34 cellular contexts compared by ENCODE assay signal in the genomic region with DNA sequence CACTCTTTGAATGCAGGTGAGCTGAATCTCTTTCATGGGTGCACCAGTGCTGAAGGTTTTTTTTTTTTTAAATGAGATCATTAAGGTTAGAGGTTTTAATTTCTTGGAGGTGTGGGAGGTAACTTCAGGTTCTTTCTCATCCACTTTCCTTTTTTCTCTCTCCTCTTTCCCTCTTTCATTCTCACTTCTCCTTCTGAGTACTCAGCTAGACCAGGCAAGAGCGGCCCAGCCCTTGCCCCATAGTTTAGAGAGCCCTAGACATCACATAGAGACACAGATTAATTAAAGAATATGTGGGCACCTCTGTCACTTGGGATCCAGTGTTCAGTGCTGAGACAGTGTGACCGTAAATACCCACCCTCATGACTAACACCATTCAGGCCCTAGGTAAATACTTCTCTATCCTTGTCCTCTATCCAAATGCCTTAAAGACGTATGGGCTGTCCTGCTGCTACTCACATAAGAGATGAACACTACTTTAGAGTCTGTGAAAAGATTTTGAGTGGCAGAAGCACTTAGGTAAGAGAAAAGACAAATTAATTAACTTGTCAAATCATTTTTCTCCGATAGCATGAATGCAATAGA.
"Had no signal": no experiment of that assay in that cellular context is flagged by ENCODE, and none has a peak within 500 bp of the region (broad histone marks: within the 10 kb centered on the region; RNA-seq: fewer than 3 reads in every experiment).

No MANE protein-coding gene starts in this region.

- H3K36me3 ChIP-seq: brain microvascular endothelial cell, Peyer's patch, SJSA1 had no signal

- H3K27me3 Mint-ChIP-seq: activated B cell treated with CpG ODN at 0.5 μM for 24 hours; activated CD4-positive, alpha-beta memory T cell treated with anti-CD3 and anti-CD28 coated beads for 36 hours; activated naive CD8-positive, alpha-beta T cell treated with anti-CD3 and anti-CD28 coated beads for 36 hours had no signal

- H3K9me3 Mint-ChIP-seq: activated naive CD8-positive, alpha-beta T cell treated with anti-CD3 and anti-CD28 coated beads for 36 hours; T-helper 2 cell treated with Interferon-gamma antibody and Interleukin-4, amounts not matched to agents 5 μg/mL and 100 μg/mL, for 36 hours had no signal

- H3K9ac ChIP-seq: SK-N-SH had no signal

- H3K4me1 ChIP-seq: SJSA1 had no signal

- H3K27ac ChIP-seq: brain microvascular endothelial cell, Peyer's patch, SJSA1 had no signal

- H3K4me3 ChIP-seq: K562, Peyer's patch, SJSA1 had no signal

- H3K4me2 ChIP-seq: SK-N-SH had no signal

- ATAC-seq: activated T-cell treated with anti-CD3 and anti-CD28 coated beads, Interleukin-2, amount 50 U/mL, for 4 hours; K562 had no signal

- H3K4me3 Mint-ChIP-seq: activated B cell treated with CpG ODN at 0.5 μM for 24 hours; activated CD4-positive, alpha-beta memory T cell treated with anti-CD3 and anti-CD28 coated beads for 36 hours; activated naive CD8-positive, alpha-beta T cell treated with anti-CD3 and anti-CD28 coated beads for 36 hours; activated T-cell treated with anti-CD3 and anti-CD28 coated beads, Interleukin-2, amount 50 U/mL, for 4 hours; T-helper 1 cell treated with Interleukin-12 subunit alpha and Interleukin-12 subunit beta and Interleukin-4 antibody, amounts not matched to agents 30 μg/mL and 1 μg/mL, for 36 hours; T-helper 2 cell treated with Interferon-gamma antibody and Interleukin-4, amounts not matched to agents 5 μg/mL and 100 μg/mL, for 36 hours had no signal

- H3K27ac Mint-ChIP-seq: activated B cell treated with CpG ODN at 0.5 μM for 24 hours; activated CD4-positive, alpha-beta memory T cell treated with anti-CD3 and anti-CD28 coated beads for 36 hours; activated naive CD8-positive, alpha-beta T cell treated with anti-CD3 and anti-CD28 coated beads for 36 hours; T-helper 1 cell treated with Interleukin-12 subunit alpha and Interleukin-12 subunit beta and Interleukin-4 antibody, amounts not matched to agents 30 μg/mL and 1 μg/mL, for 36 hours; T-helper 2 cell treated with Interferon-gamma antibody and Interleukin-4, amounts not matched to agents 5 μg/mL and 100 μg/mL, for 36 hours had no signal

- H3K27me3 ChIP-seq: brain microvascular endothelial cell, Peyer's patch, SJSA1 had no signal

- H3K36me3 Mint-ChIP-seq: activated CD4-positive, alpha-beta memory T cell treated with anti-CD3 and anti-CD28 coated beads for 36 hours; activated naive CD8-positive, alpha-beta T cell treated with anti-CD3 and anti-CD28 coated beads for 36 hours had no signal

- DNase-seq: activated B cell treated with CpG ODN at 0.5 μM for 24 hours; activated CD4-positive, alpha-beta memory T cell treated with anti-CD3 and anti-CD28 coated beads for 36 hours; activated CD4-positive, alpha-beta T cell treated with anti-CD3 and anti-CD28 coated beads for 4 hours; activated CD4-positive, alpha-beta T cell treated with anti-CD3 and anti-CD28 coated beads, Interleukin-2, amount 50 U/mL, for 1 hour; activated CD4-positive, CD25-positive, alpha-beta regulatory T cell treated with anti-CD3 and anti-CD28 coated beads, Interleukin-2, amount 50 U/mL, for 72 hours; activated CD8-positive, alpha-beta memory T cell treated with anti-CD3 and anti-CD28 coated beads, Interleukin-2, amount 50 U/mL, for 4 hours; activated effector memory CD4-positive, alpha-beta T cell treated with anti-CD3 and anti-CD28 coated beads, Interleukin-2, amount 50 U/mL, for 16 hours; activated naive CD4-positive, alpha-beta T cell; activated naive CD4-positive, alpha-beta T cell treated with anti-CD3 and anti-CD28 coated beads, Interleukin-2, amount 50 U/mL, for 16 hours; activated naive CD8-positive, alpha-beta T cell treated with anti-CD3 and anti-CD28 coated beads for 36 hours; activated T-cell treated with anti-CD3 and anti-CD28 coated beads for 4 hours; activated T-cell treated with anti-CD3 and anti-CD28 coated beads, Interleukin-2, amount 50 U/mL, for 4 hours; amniotic stem cell; aorta; brain microvascular endothelial cell; central memory CD4-positive, alpha-beta T cell; NCI-H1092 treated with DMSO at 0.1 percent for 48 hours; NCI-H1417 treated with DMSO at 0.1 percent for 48 hours; NCI-H1694; NCI-H1930; NCI-H2081 treated with DMSO at 0.1 percent for 48 hours; NCI-H345; NCI-H510A; NCI-H526; NCI-H748 treated with DMSO at 0.1 percent for 48 hours; OCI-M1; Peyer's patch; RPMI8226; SHP77 treated with DMSO at 0.1 percent for 48 hours; SK-N-SH had no signal
